ENCODE assay signal across 24 cellular contexts in the genomic region with DNA sequence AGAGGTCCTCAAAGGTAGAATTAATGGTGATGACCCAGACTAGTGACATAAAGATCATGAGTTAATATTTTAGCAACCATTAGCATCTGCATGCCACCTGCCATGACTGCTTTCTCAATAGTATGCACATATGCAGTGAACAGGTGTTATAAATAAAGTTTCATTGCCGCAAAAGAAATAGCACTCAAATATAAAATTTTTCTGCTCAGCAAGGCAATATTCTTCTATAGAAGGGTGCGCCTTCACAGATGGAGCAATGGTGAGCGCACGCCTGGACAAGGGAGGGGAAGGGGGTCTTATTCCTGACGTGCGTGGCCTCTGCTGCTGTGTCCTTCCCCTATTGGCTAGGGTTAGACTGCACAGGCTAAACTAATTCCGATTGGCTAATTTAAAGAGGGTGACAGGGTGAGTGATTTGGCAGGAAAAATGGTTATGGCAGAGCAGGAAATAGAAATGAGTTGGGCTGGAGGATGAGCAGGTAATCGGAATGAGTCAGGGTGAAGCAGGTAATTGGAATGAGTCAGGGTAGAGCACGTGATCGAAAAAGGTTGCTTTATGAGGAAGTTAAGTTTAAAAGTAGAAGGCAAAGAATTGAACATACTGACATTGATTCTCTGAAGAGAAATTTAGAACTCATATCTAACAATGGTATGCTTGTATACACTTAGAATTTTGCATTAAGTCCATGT. TPM values are rescaled to one million over a fixed set of nuclear protein-coding genes. Genes with fewer than 3 reads are reported as not detected.
DNase-seq lines count a peak whose midpoint lies in the region; ATAC-seq, FAIRE-seq and TF ChIP-seq lines count a peak whose summit lies in the region.
"Had no signal": no experiment of that assay in that cellular context is flagged by ENCODE, and none has a peak within 500 bp of the region (broad histone marks: within the 10 kb centered on the region; RNA-seq: fewer than 3 reads in every experiment).

No MANE protein-coding gene starts in this region.

- peak overlapping the region; percentile 76 for H3K27ac Mint-ChIP-seq in WTC11
- H3K27ac Mint-ChIP-seq: CD4-positive, CD25-positive, alpha-beta regulatory T cell had no signal

- H3K4me1 ChIP-seq in left lung (no peaks in the 10 kb centered on the region), small intestine (ENCODE audit: control insufficient read depth in 2 of 2, insufficient read depth in 1 of 2, low read depth in 1 of 2, low read length in 1 of 2) (no peaks in the 10 kb centered on the region)
- H3K4me1 ChIP-seq: BLaER1 had no signal

- H3K36me3 ChIP-seq in left lung: no peaks in the 10 kb centered on the region
- H3K36me3 ChIP-seq in small intestine (ENCODE audit: control insufficient read depth in 2 of 2, insufficient read depth in 2 of 2, low read length in 2 of 2): no peaks in the 10 kb centered on the region
- H3K36me3 ChIP-seq: BLaER1, HAP-1, MG63 had no signal

- H3K9me3 Mint-ChIP-seq in WTC11: peaks cover 35% of the 10 kb centered on the region

- H3K4me1 Mint-ChIP-seq in WTC11: peaks cover 46% of the 10 kb centered on the region
- H3K4me1 Mint-ChIP-seq: CD4-positive, CD25-positive, alpha-beta regulatory T cell had no signal

- 92 to 96% (median 93%) methylated on average over 10 of the region's 10 CpGs for WGBS in small intestine, 3 donors

- no peak overlapping the region for H3K4me3 ChIP-seq in left lung
- H3K4me3 ChIP-seq in small intestine (ENCODE audit: low read depth in 1 of 2, low read length in 2 of 2): no peak overlapping the region
- H3K4me3 ChIP-seq: BLaER1, HAP-1, MG63 had no signal

- FAIRE-seq in small intestine (lab: Jason Lieb, UNC) (no peak), D721Med (lab: Jason Lieb, UNC) (no peak)
- FAIRE-seq: GM12892, HepG2 had no signal

- POLR2A ChIA-PET in WTC11 (lab: Charles Lee): no interaction called here

- intact Hi-C loops in left lung (cut with DNase I): no loop called here

- CTCF ChIA-PET in WTC11 (lab: Charles Lee): no interaction called here

- H3K27me3 ChIP-seq in left lung (no peaks in the 10 kb centered on the region), small intestine (ENCODE audit: control insufficient read depth in 2 of 2, insufficient read depth in 2 of 2, low read length in 2 of 2) (no peaks in the 10 kb centered on the region)
- H3K27me3 ChIP-seq: BLaER1, MG63 had no signal

- peak; percentile 43 for DNase-seq in DMS53 treated with DMSO at 0.1 percent for 48 hours (lab: John Stamatoyannopoulos, UW; ENCODE audit: unreplicated experiment)
- DNase-seq in HT1080 (ENCODE audit: low read depth): peak; percentile 47
- no peak for DNase-seq in WTC11 (ENCODE audit: low spot score)
- peak; percentile 57 for DNase-seq in kidney tubule cell (ENCODE audit: low spot score)
- DNase-seq in left lung: no peak
- no peak for DNase-seq in small intestine
- no peak for DNase-seq in D721Med (ENCODE audit: insufficient read length, low spot score)
- DNase-seq: CD4-positive, CD25-positive, alpha-beta regulatory T cell; DMS79; EL; GDM1; Kasumi-1; MG63; NCI-H2029; NCI-H446 treated with DMSO at 0.1 percent for 48 hours; NCI-H526; NCI-H82; NK-92 treated with Interleukin-12 subunit alpha and Interleukin-12 subunit beta, amount 100 ng/mL, for 24 hours; T-helper 1 cell had no signal

- no peak overlapping the region for H3K4me3 Mint-ChIP-seq in WTC11
- H3K4me3 Mint-ChIP-seq: CD4-positive, CD25-positive, alpha-beta regulatory T cell had no signal

- ATAC-seq in WTC11: no peak
- no peak for ATAC-seq in left lung
- ATAC-seq: HepG2, Panc1 had no signal

- peaks cover 28% of the 10 kb centered on the region for H3K36me3 Mint-ChIP-seq in WTC11
- H3K36me3 Mint-ChIP-seq: CD4-positive, CD25-positive, alpha-beta regulatory T cell had no signal

- TF ChIP-seq CTCF in WTC11 (IDR thresholded peaks at IDR 0.05) (no peak), left lung (IDR thresholded peaks at IDR 0.05) (no peak), D721Med (IDR thresholded peaks at IDR 0.05; ENCODE audit: insufficient read depth, missing control alignments) (no peak)

- H3K27me3 Mint-ChIP-seq in WTC11 (ENCODE audit: low read depth): peaks cover under 1% of the 10 kb centered on the region; the same call in 1 of the 2 replicates

- H3K27ac ChIP-seq in left lung (no peak overlapping the region), small intestine (ENCODE audit: low read depth in 1 of 2, low read length in 1 of 2) (no peak overlapping the region)
- H3K27ac ChIP-seq: BLaER1 had no signal

- H3K9me3 ChIP-seq in left lung: peaks cover 0 to 20% of the 10 kb centered on the region in 2 donors
- no peaks in the 10 kb centered on the region for H3K9me3 ChIP-seq in small intestine (ENCODE audit: control insufficient read depth, low read depth)
- H3K9me3 ChIP-seq: MG63 had no signal

TF ChIP-seq in WTC11, 78 proteins besides CTCF, POLR2A, EP300 and RAD21:
- TF ChIP-seq NFYB (CRISPR knock-in tag; conservative IDR thresholded peaks at IDR 0.05; ENCODE audit: low read depth) (no peak; the same call in 1 of the 2 replicates), PRRX2 (CRISPR knock-in tag; IDR thresholded peaks at IDR 0.05) (no peak), ZNF317 (CRISPR knock-in tag; IDR thresholded peaks at IDR 0.05; ENCODE audit: borderline replicate concordance, low read depth) (no peak), SP1 (CRISPR knock-in tag; conservative IDR thresholded peaks at IDR 0.05) (no peak)

RNA-seq across cellular contexts. Expression of a gene that starts 24.7 kb away (rescaled TPM):
- 15.8 and 18.9 TPM in 2 replicates for total RNA-seq in HT1080 (2014; rRNA removed; shearing (Covaris generic))
- 15.9 and 18.6 TPM in 2 replicates for polyA plus RNA-seq in HT1080 (2015; cell fraction: cytosol; rRNA removed)
- polyA plus RNA-seq in HT1080 (2015; cell fraction: nucleus; rRNA removed): 25.5 and 29.0 TPM in 2 replicates
- total RNA-seq in WTC11 (2021): 103 to 113 TPM (median 104 TPM) in 3 replicates
- total RNA-seq in left lung: 10 to 100 TPM; 22.4 to 23.8 TPM
- 10 to 100 TPM in 1 of 3 donors, 1 to 10 TPM in 2; 5.8 to 13.5 (median 6.2) TPM for polyA plus RNA-seq in small intestine

Comparison
In these comparisons a context has a peak if more than half of its experiments do, and no peak if none do; other contexts are left out.
1. DNase-seq: peak in DMS53 treated with DMSO at 0.1 percent for 48 hours (single experiment), HT1080 (single experiment) and kidney tubule cell (single experiment); none in WTC11 (single experiment), left lung (0 of 2), small intestine (single experiment) and D721Med (single experiment).